In the genomic region with DNA sequence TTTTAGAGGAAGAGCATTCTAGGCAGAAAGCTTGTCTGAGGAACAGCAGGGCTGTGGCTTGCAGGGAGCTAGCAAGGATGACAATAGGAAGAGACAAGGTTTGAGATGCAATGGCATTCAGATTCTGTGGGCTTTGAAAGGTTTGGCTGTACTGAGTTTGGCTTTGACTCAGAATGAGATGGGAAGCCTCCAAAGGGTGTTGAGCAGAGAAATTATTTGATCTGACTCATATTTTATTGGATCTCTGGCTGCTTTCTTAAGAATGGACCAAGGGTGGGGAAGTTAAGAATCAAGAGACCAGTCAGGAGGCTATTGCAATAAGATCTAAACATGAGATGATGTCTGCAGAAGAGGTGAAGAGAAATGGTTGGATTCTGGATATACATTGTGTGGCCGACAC, we compare ENCODE assay signal across 17 cellular contexts.
A peak's percentile ranks its signal among the peaks of the same experiment; 100 is the strongest.
DNase-seq lines count a peak whose midpoint lies in the region; ATAC-seq and TF ChIP-seq lines count a peak whose summit lies in the region.
"Had no signal": no experiment of that assay in that cellular context is flagged by ENCODE, and none has a peak within 500 bp of the region (broad histone marks: within the 10 kb centered on the region; RNA-seq: fewer than 3 reads in every experiment).

No MANE protein-coding gene starts in this region.

- peak; percentile 95 for ATAC-seq in PC-3
- no peak for ATAC-seq in memory B cell (ENCODE audit: low read depth)
- ATAC-seq in GM19397 (IDR thresholded peaks at IDR 0.05; ENCODE audit: unreplicated experiment) = no peak
- ATAC-seq: A549 had no signal

- no peak for TF ChIP-seq POLR2A in stomach (IDR thresholded peaks at IDR 0.05)

- H3K9me3 Mint-ChIP-seq in memory B cell = peaks cover 3% of the 10 kb centered on the region
- H3K9me3 Mint-ChIP-seq: CD4-positive, alpha-beta T cell had no signal

- H3K4me1 ChIP-seq in PC-3 (ENCODE audit: insufficient read depth, low read length) (peaks cover 8% of the 10 kb centered on the region), stomach (no peaks in the 10 kb centered on the region)
- H3K4me1 ChIP-seq: A549, HAP-1 had no signal

- no peaks in the 10 kb centered on the region for H3K27me3 ChIP-seq in PC-3 (ENCODE audit: low read length)
- no peaks in the 10 kb centered on the region for H3K27me3 ChIP-seq in stomach

- H2AFZ ChIP-seq in PC-3 (ENCODE audit: low read length) = no peak overlapping the region

- POLR2A ChIA-PET in PC-3 (lab: Charles Lee; ENCODE audit: unreplicated experiment) = no interaction called here

- no peaks in the 10 kb centered on the region for H3K9me2 ChIP-seq in PC-3 (replicated peaks; ENCODE audit: low read length)

- H3F3A ChIP-seq in PC-3 (ENCODE audit: low read length, unreplicated experiment) = no peaks in the 10 kb centered on the region

- no peaks in the 10 kb centered on the region for H3K9me3 ChIP-seq in PC-3 (ENCODE audit: low read length)
- H3K9me3 ChIP-seq in stomach = no peaks in the 10 kb centered on the region
- H3K9me3 ChIP-seq: A549, HAP-1 had no signal

- BruUV-seq in PC-3 (replicated peaks; lab: Mats Ljungman, UMichigan) = no TSS peak

- H3K4me3 ChIP-seq in PC-3 (ENCODE audit: low read length) = no peak overlapping the region
- no peak overlapping the region for H3K4me3 ChIP-seq in stomach
- H3K4me3 ChIP-seq: A549, HAP-1 had no signal

- H3K9ac ChIP-seq in PC-3 (ENCODE audit: low read length) = no peak overlapping the region

- H3K36me3 Mint-ChIP-seq in memory B cell = peaks cover 35% of the 10 kb centered on the region

- TF ChIP-seq EP300 in stomach (IDR thresholded peaks at IDR 0.05) = no peak

- no peak overlapping the region for H3K4me2 ChIP-seq in PC-3 (ENCODE audit: low read length)
- H3K4me2 ChIP-seq: A549 had no signal

- no peak overlapping the region for H3K4me3 Mint-ChIP-seq in memory B cell
- H3K4me3 Mint-ChIP-seq: B cell; CD4-positive, alpha-beta T cell had no signal

- H3K4me1 Mint-ChIP-seq in memory B cell = peaks cover 13% of the 10 kb centered on the region

- intact Hi-C loops in PC-3 (cut with micrococcal nuclease) (no loop called here), stomach (cut with DNase I; ENCODE audit: low total_unique reads) (no loop called here)

- no peaks in the 10 kb centered on the region for H3K36me3 ChIP-seq in PC-3 (ENCODE audit: low read depth, low read length)
- no peaks in the 10 kb centered on the region for H3K36me3 ChIP-seq in stomach
- H3K36me3 ChIP-seq: HAP-1 had no signal

- no peaks in the 10 kb centered on the region for H4K20me1 ChIP-seq in PC-3 (ENCODE audit: low read length)

- DNase-seq in EH (ENCODE audit: low read depth) = peak; percentile 4
- peak; percentile 55 for DNase-seq in PC-3
- DNase-seq in memory B cell (ENCODE audit: low spot score in 2 of 2) = no peak
- no peak for DNase-seq in stomach
- no peak for DNase-seq in T-helper 1 cell
- DNase-seq in NOMO-1 treated with dmso at 0.1 percent for 144 hours (lab: John Stamatoyannopoulos, UW; ENCODE audit: unreplicated experiment) = no peak
- DNase-seq: C1 segment of cervical spinal cord; Calu3; CD4-positive, alpha-beta T cell; DMS153; DMS79 treated with DMSO at 0.1 percent for 48 hours; GDM1; Karpas-422 had no signal

- CTCF ChIA-PET in PC-3 (lab: Charles Lee) = no interaction called here

- no peak for TF ChIP-seq CTCF in PC-3 (conservative IDR thresholded peaks at IDR 0.05; ENCODE audit: low read depth, low read length)
- no peak for TF ChIP-seq CTCF in stomach (IDR thresholded peaks at IDR 0.05)

- H3K27ac ChIP-seq in PC-3 (ENCODE audit: low read length) (no peak overlapping the region), stomach (no peak overlapping the region)
- H3K27ac ChIP-seq: A549 had no signal

- no peaks in the 10 kb centered on the region for H3K79me2 ChIP-seq in PC-3 (ENCODE audit: low read length)

- H3K27me3 Mint-ChIP-seq in memory B cell = no peaks in the 10 kb centered on the region
- H3K27me3 Mint-ChIP-seq: B cell; CD4-positive, alpha-beta T cell had no signal

- WGBS in stomach, 5 donors = 87 to 98% (median 93%) methylated on average over 1 of the region's 1 CpG

- H3K27ac Mint-ChIP-seq in memory B cell = peak overlapping the region; percentile 15
- H3K27ac Mint-ChIP-seq: B cell; CD4-positive, alpha-beta T cell had no signal

Comparison
In these comparisons a context has a peak if more than half of its experiments do, and no peak if none do; other contexts are left out.
1. DNase-seq: peak in EH (single experiment) and PC-3 (single experiment); none in memory B cell (0 of 2), stomach (single experiment), T-helper 1 cell (0 of 5) and NOMO-1 treated with dmso at 0.1 percent for 144 hours (single experiment).